In genomic region chr12:23987032-23987431, GRCh38 we compare ENCODE assay signal across 25 cellular contexts. TPM values are rescaled to one million over a fixed set of nuclear protein-coding genes. Genes with fewer than 3 reads are reported as not detected.
DNase-seq lines count a peak whose midpoint lies in the region; FAIRE-seq and TF ChIP-seq lines count a peak whose summit lies in the region.
"Had no signal": no experiment of that assay in that cellular context is flagged by ENCODE, and none has a peak within 500 bp of the region (broad histone marks: within the 10 kb centered on the region; RNA-seq: fewer than 3 reads in every experiment).

No MANE protein-coding gene starts in this region.

- CTCF ChIA-PET in HEK293 (lab: Yijun Ruan, JAX): no interaction called here

- H3K4me1 ChIP-seq in HEK293 (ENCODE audit: control insufficient read depth, insufficient read depth, low read length): no peaks in the 10 kb centered on the region
- H3K4me1 ChIP-seq: A549; BE2C; BLaER1 treated with 17β-estradiol and CSF1 and Interleukin-3, amounts not matched to agents 10 nM and 100 nM had no signal

- DNase-seq in OCI-M1 (lab: John Stamatoyannopoulos, UW) (peak; percentile 35), bronchial epithelial cell (ENCODE audit: low read depth) (no peak), cerebellum (ENCODE audit: low spot score) (no peak), SKM-1 (lab: John Stamatoyannopoulos, UW; ENCODE audit: unreplicated experiment) (no peak)
- DNase-seq in stimulated activated CD4-positive, alpha-beta T cell treated with anti-CD3 and anti-CD28 coated beads, Interleukin-4, amount 100 ng/mL, for 24 hours: no peak
- DNase-seq: 8988T; ACHN; AML-193; BE2C; CD4-positive, alpha-beta T cell; CD8-positive, alpha-beta memory T cell; DMS 273 treated with DMSO at 0.1 percent for 48 hours; DMS79; EL; GDM1; GM23248; H7; HCEC 1CT had no signal

- no peaks in the 10 kb centered on the region for H3K36me3 ChIP-seq in HEK293 (ENCODE audit: control insufficient read depth in 2 of 2, insufficient read depth in 1 of 2, low read length in 2 of 2)
- no peaks in the 10 kb centered on the region for H3K36me3 ChIP-seq in bronchial epithelial cell (ENCODE audit: control insufficient read depth, insufficient read depth, low read length)
- H3K36me3 ChIP-seq: BE2C; BLaER1 treated with 17β-estradiol and CSF1 and Interleukin-3, amounts not matched to agents 10 nM and 100 nM had no signal

- FAIRE-seq in bronchial epithelial cell (lab: Jason Lieb, UNC): peak; percentile 32
- FAIRE-seq: A549, D721Med, GM12891, GM18507, H1 had no signal

- no peaks in the 10 kb centered on the region for H3K9me3 ChIP-seq in HEK293 (ENCODE audit: control insufficient read depth, insufficient read depth, low read depth, low read length)
- H3K9me3 ChIP-seq: A549; BE2C; BLaER1 treated with 17β-estradiol and CSF1 and Interleukin-3, amounts not matched to agents 10 nM and 100 nM had no signal

- no peak overlapping the region for H3K27ac ChIP-seq in HEK293 (ENCODE audit: extremely low read depth, low read depth, low read length)
- H3K27ac ChIP-seq: A549; BLaER1 treated with 17β-estradiol and CSF1 and Interleukin-3, amounts not matched to agents 10 nM and 100 nM; GM23248 had no signal

- POLR2A ChIA-PET in HEK293 (lab: Yijun Ruan, JAX): no interaction called here

- no peaks in the 10 kb centered on the region for H3K27me3 ChIP-seq in bronchial epithelial cell (ENCODE audit: control insufficient read depth, insufficient read depth, low read length)
- H3K27me3 ChIP-seq: BE2C; BLaER1 treated with 17β-estradiol and CSF1 and Interleukin-3, amounts not matched to agents 10 nM and 100 nM had no signal

- TF ChIP-seq CTCF in HEK293 (tag by site-specific recombination; IDR thresholded peaks at IDR 0.05) (no peak), bronchial epithelial cell (IDR thresholded peaks at IDR 0.05; ENCODE audit: insufficient read depth, low read length, severe bottlenecking) (no peak)

- H3K4me3 ChIP-seq in HEK293 (ENCODE audit: low read depth, low read length): no peak overlapping the region
- H3K4me3 ChIP-seq in bronchial epithelial cell (ENCODE audit: low read depth, low read length): no peak overlapping the region
- H3K4me3 ChIP-seq: A549; BLaER1 treated with 17β-estradiol and CSF1 and Interleukin-3, amounts not matched to agents 10 nM and 100 nM; GM23248 had no signal

TF ChIP-seq in HEK293, 187 proteins besides CTCF, POLR2A, EP300 and RAD21:
- TF ChIP-seq ATF2 (tag by site-specific recombination; IDR thresholded peaks at IDR 0.05; ENCODE audit: low read depth): peak; percentile 66; the same call in 1 of the 2 replicates
- no peak for TF ChIP-seq ZNF23 (tag by site-specific recombination; IDR thresholded peaks at IDR 0.05; ENCODE audit: borderline replicate concordance)
- no peak for TF ChIP-seq GLI2 (tag by site-specific recombination; IDR thresholded peaks at IDR 0.05; ENCODE audit: borderline replicate concordance, low read depth)

RNA-seq across cellular contexts. Expression of gene SOX5, which starts 37.6 kb away (rescaled TPM):
- total RNA-seq in bronchial epithelial cell: under 0.01 TPM in 2 replicates
- 47.7 TPM for total RNA-seq in cerebellum
- total RNA-seq: CD4-positive, alpha-beta T cell; GM23248 had no signal

Comparison
In these comparisons a context has a peak if more than half of its experiments do, and no peak if none do; other contexts are left out.
1. RNA of gene SOX5, which starts 37.6 kb away (total RNA-seq): 47.7 TPM in cerebellum (single experiment); under 0.01 TPM in bronchial epithelial cell; every median in the first group is over 10 times any median in the second.